14 cellular contexts compared by ENCODE assay signal in the genomic region with DNA sequence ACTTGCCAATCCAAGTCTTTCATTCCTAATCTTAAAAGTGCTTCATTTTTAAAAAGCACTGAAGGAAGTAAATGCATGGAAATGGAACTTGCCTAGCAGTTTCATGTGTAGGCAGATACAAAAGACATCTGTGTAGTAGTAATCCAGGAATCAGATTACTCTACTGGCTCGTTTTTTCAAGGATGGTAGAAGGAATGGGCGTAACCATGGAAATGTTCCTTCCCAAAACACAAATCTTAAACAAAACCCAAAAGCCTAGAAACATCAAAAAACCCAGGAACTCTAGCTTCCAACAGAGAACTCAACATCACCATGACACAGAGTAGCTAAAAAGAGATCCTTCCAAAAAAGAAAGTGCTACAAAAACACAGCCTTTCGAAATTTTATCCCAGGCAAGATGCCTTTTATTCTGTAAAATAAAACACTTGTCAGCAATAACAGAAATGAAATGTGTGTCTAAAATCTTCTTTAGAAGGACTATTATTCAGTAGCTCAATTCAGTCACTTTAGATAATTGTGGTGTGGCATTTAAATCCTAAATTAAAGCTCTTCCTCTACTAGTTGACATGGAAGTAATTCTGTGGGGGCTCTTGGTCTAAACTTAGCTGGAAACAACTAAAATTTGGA.
DNase-seq lines count a peak whose midpoint lies in the region; ATAC-seq and TF ChIP-seq lines count a peak whose summit lies in the region.
"Had no signal": no experiment of that assay in that cellular context is flagged by ENCODE, and none has a peak within 500 bp of the region (broad histone marks: within the 10 kb centered on the region; RNA-seq: fewer than 3 reads in every experiment).

No MANE protein-coding gene starts in this region.

- POLR2A ChIA-PET in WTC11 (lab: Charles Lee) = interaction anchor here (0.7 kb wide), 1 partner anchor 25 kb away, joined by 3 read pairs; no protein-coding TSS in a partner anchor

- DNase-seq in GM04503 (ENCODE audit: low read depth) (peak; percentile 59), WTC11 (ENCODE audit: low spot score) (no peak), fibroblast of pulmonary artery (ENCODE audit: low read depth) (peak; percentile 65), osteocyte (ENCODE audit: extremely low spot score, unreplicated experiment) (no peak), progenitor cell of endocrine pancreas (ENCODE audit: low spot score, unreplicated experiment) (no peak)
- DNase-seq in activated T-cell treated with anti-CD3 and anti-CD28 coated beads, Interleukin-2, amount 50 U/mL, for 72 hours = no peak
- DNase-seq: DMS53; effector memory CD4-positive, alpha-beta T cell; GOT3; left cardiac atrium; PC-9; stimulated activated naive CD8-positive, alpha-beta T cell treated with anti-CD3 and anti-CD28 coated beads, Interleukin-15, Interleukin-2, amounts not matched to agents 100 U/mL and 50 U/mL, for 24 hours had no signal

- H3K4me3 ChIP-seq in fibroblast of pulmonary artery (replicated peaks; ENCODE audit: low read depth, low read length) = no peak overlapping the region
- H3K4me3 ChIP-seq: PC-9 had no signal

- no peak; the same call in 1 of the 2 replicates for ATAC-seq in WTC11
- ATAC-seq in activated T-cell treated with anti-CD3 and anti-CD28 coated beads, Interleukin-2, amount 50 U/mL, for 72 hours (replicated peaks in 1 of 2) = no peak
- ATAC-seq in GM21423 (IDR thresholded peaks at IDR 0.05; ENCODE audit: unreplicated experiment) = no peak
- ATAC-seq in GM21381 (IDR thresholded peaks at IDR 0.05; ENCODE audit: unreplicated experiment) = no peak
- ATAC-seq: stimulated activated naive CD8-positive, alpha-beta T cell treated with anti-CD3 and anti-CD28 coated beads, Interleukin-15, Interleukin-2, amounts not matched to agents 100 U/mL and 50 U/mL, for 24 hours had no signal

- no peaks in the 10 kb centered on the region for H3K36me3 Mint-ChIP-seq in WTC11
- H3K36me3 Mint-ChIP-seq in osteocyte (ENCODE audit: unreplicated experiment) = no peaks in the 10 kb centered on the region
- H3K36me3 Mint-ChIP-seq in activated T-cell treated with anti-CD3 and anti-CD28 coated beads, Interleukin-2, amount 50 U/mL, for 72 hours (ENCODE audit: insufficient read depth in 2 of 2) = no peaks in the 10 kb centered on the region
- no peaks in the 10 kb centered on the region for H3K36me3 Mint-ChIP-seq in progenitor cell of endocrine pancreas (ENCODE audit: insufficient read depth)

- H3K4me3 Mint-ChIP-seq in WTC11 (no peak overlapping the region), osteocyte (ENCODE audit: unreplicated experiment) (peak overlapping the region; percentile 33), progenitor cell of endocrine pancreas (ENCODE audit: low read depth) (no peak overlapping the region)
- H3K4me3 Mint-ChIP-seq in activated T-cell treated with anti-CD3 and anti-CD28 coated beads, Interleukin-2, amount 50 U/mL, for 72 hours = no peak overlapping the region

- H3K9me3 Mint-ChIP-seq in WTC11 (no peaks in the 10 kb centered on the region), osteocyte (ENCODE audit: unreplicated experiment) (no peaks in the 10 kb centered on the region), progenitor cell of endocrine pancreas (ENCODE audit: low read depth) (no peaks in the 10 kb centered on the region)
- no peaks in the 10 kb centered on the region for H3K9me3 Mint-ChIP-seq in activated T-cell treated with anti-CD3 and anti-CD28 coated beads, Interleukin-2, amount 50 U/mL, for 72 hours

- TF ChIP-seq CTCF in WTC11 (IDR thresholded peaks at IDR 0.05) = no peak
- TF ChIP-seq CTCF in fibroblast of pulmonary artery (IDR thresholded peaks at IDR 0.05; ENCODE audit: low read length, missing control alignments) = no peak
- TF ChIP-seq CTCF in osteocyte (IDR thresholded peaks at IDR 0.05) = no peak
- no peak for TF ChIP-seq CTCF in progenitor cell of endocrine pancreas (IDR thresholded peaks at IDR 0.05; ENCODE audit: unreplicated experiment)

- peak overlapping the region; percentile 82 for H3K27ac Mint-ChIP-seq in WTC11
- H3K27ac Mint-ChIP-seq in osteocyte (ENCODE audit: unreplicated experiment) = peak overlapping the region; percentile 93
- no peak overlapping the region for H3K27ac Mint-ChIP-seq in activated T-cell treated with anti-CD3 and anti-CD28 coated beads, Interleukin-2, amount 50 U/mL, for 72 hours
- no peak overlapping the region for H3K27ac Mint-ChIP-seq in progenitor cell of endocrine pancreas

- peaks cover 28% of the 10 kb centered on the region for H3K4me1 Mint-ChIP-seq in WTC11
- H3K4me1 Mint-ChIP-seq in osteocyte (ENCODE audit: unreplicated experiment) = peaks cover 27% of the 10 kb centered on the region
- peaks cover 14% of the 10 kb centered on the region for H3K4me1 Mint-ChIP-seq in activated T-cell treated with anti-CD3 and anti-CD28 coated beads, Interleukin-2, amount 50 U/mL, for 72 hours (ENCODE audit: low read depth)
- no peaks in the 10 kb centered on the region for H3K4me1 Mint-ChIP-seq in progenitor cell of endocrine pancreas (ENCODE audit: low read depth)

- CTCF ChIA-PET in WTC11 (lab: Charles Lee) = interaction anchor here (0.9 to 4.8 kb wide), 2 partner anchors 19 to 148 kb away, joined by 6 to 28 read pairs; a partner anchor contains a TSS

- H3K27me3 Mint-ChIP-seq in WTC11 (ENCODE audit: low read depth) = no peaks in the 10 kb centered on the region
- no peaks in the 10 kb centered on the region for H3K27me3 Mint-ChIP-seq in osteocyte (ENCODE audit: unreplicated experiment)
- no peaks in the 10 kb centered on the region for H3K27me3 Mint-ChIP-seq in activated T-cell treated with anti-CD3 and anti-CD28 coated beads, Interleukin-2, amount 50 U/mL, for 72 hours (ENCODE audit: low read depth)
- no peaks in the 10 kb centered on the region for H3K27me3 Mint-ChIP-seq in progenitor cell of endocrine pancreas

TF ChIP-seq in WTC11, 78 proteins besides CTCF, POLR2A, EP300 and RAD21:
- TF ChIP-seq OVOL2 (CRISPR knock-in tag; IDR thresholded peaks at IDR 0.05; ENCODE audit: borderline replicate concordance) (no peak), IRF2 (CRISPR knock-in tag; IDR thresholded peaks at IDR 0.05; ENCODE audit: borderline replicate concordance, low read depth) (no peak), GTF2I (CRISPR knock-in tag; conservative IDR thresholded peaks at IDR 0.05) (no peak), ZNF423 (CRISPR knock-in tag; IDR thresholded peaks at IDR 0.05) (no peak), SP1 (CRISPR knock-in tag; conservative IDR thresholded peaks at IDR 0.05) (no peak)
- TF ChIP-seq, protein P1, sequence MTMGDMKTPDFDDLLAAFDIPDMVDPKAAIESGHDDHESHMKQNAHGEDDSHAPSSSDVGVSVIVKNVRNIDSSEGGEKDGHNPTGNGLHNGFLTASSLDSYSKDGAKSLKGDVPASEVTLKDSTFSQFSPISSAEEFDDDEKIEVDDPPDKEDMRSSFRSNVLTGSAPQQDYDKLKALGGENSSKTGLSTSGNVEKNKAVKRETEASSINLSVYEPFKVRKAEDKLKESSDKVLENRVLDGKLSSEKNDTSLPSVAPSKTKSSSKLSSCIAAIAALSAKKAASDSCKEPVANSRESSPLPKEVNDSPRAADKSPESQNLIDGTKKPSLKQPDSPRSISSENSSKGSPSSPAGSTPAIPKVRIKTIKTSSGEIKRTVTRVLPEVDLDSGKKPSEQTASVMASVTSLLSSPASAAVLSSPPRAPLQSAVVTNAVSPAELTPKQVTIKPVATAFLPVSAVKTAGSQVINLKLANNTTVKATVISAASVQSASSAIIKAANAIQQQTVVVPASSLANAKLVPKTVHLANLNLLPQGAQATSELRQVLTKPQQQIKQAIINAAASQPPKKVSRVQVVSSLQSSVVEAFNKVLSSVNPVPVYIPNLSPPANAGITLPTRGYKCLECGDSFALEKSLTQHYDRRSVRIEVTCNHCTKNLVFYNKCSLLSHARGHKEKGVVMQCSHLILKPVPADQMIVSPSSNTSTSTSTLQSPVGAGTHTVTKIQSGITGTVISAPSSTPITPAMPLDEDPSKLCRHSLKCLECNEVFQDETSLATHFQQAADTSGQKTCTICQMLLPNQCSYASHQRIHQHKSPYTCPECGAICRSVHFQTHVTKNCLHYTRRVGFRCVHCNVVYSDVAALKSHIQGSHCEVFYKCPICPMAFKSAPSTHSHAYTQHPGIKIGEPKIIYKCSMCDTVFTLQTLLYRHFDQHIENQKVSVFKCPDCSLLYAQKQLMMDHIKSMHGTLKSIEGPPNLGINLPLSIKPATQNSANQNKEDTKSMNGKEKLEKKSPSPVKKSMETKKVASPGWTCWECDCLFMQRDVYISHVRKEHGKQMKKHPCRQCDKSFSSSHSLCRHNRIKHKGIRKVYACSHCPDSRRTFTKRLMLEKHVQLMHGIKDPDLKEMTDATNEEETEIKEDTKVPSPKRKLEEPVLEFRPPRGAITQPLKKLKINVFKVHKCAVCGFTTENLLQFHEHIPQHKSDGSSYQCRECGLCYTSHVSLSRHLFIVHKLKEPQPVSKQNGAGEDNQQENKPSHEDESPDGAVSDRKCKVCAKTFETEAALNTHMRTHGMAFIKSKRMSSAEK (CRISPR knock-in tag; IDR thresholded peaks at IDR 0.05; ENCODE audit: borderline replicate concordance) = no peak
- TF ChIP-seq, protein P2, sequence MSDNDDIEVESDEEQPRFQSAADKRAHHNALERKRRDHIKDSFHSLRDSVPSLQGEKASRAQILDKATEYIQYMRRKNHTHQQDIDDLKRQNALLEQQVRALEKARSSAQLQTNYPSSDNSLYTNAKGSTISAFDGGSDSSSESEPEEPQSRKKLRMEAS (CRISPR knock-in tag; IDR thresholded peaks at IDR 0.05) = no peak

Comparison
In these comparisons a context has a peak if more than half of its experiments do, and no peak if none do; other contexts are left out.
1. DNase-seq: peak in GM04503 (single experiment) and fibroblast of pulmonary artery (single experiment); none in WTC11 (single experiment), osteocyte (single experiment), activated T-cell treated with anti-CD3 and anti-CD28 coated beads, Interleukin-2, amount 50 U/mL, for 72 hours (0 of 2) and progenitor cell of endocrine pancreas (single experiment).
2. H3K27ac Mint-ChIP-seq: peak in WTC11 (single experiment) and osteocyte (single experiment); none in activated T-cell treated with anti-CD3 and anti-CD28 coated beads, Interleukin-2, amount 50 U/mL, for 72 hours (single experiment) and progenitor cell of endocrine pancreas (single experiment).